15 cellular contexts compared by ENCODE assay signal in the genomic region with DNA sequence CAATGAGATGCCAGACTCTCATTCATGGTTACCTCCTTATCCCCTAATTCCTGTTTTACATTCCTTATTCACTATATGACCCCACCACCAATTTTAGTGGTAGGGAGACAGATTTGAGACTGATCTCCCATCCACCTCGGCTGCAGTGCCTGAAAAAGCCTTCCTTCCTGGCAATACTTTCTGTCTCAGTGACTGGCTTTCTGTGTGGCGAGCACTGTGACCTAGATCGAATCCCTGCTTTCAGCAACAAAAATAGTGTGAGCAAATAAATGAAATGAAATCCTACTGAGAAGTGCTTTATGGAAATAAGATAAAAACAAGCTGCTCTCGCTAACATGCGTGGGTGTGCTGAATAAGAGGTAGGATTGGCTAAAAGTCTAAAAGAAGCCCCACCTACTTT.
DNase-seq lines count a peak whose midpoint lies in the region; ATAC-seq and TF ChIP-seq lines count a peak whose summit lies in the region.
"Had no signal": no experiment of that assay in that cellular context is flagged by ENCODE, and none has a peak within 500 bp of the region (broad histone marks: within the 10 kb centered on the region; RNA-seq: fewer than 3 reads in every experiment).

No MANE protein-coding gene starts in this region.

- H2AFZ ChIP-seq in GM23248, result no peak overlapping the region
- H2AFZ ChIP-seq: PC-9 had no signal

- no peaks in the 10 kb centered on the region for H4K20me1 ChIP-seq in GM23248 (ENCODE audit: insufficient read depth)

- no peak overlapping the region for H3K27ac ChIP-seq in GM23248
- peak overlapping the region; percentile 66 for H3K27ac ChIP-seq in temporal lobe (ENCODE audit: low read depth, low read length)
- H3K27ac ChIP-seq: PC-9, RWPE1, SJCRH30 had no signal

- no peaks in the 10 kb centered on the region for H3F3A ChIP-seq in GM23248 (ENCODE audit: insufficient read depth)

- no peaks in the 10 kb centered on the region for H3K36me3 ChIP-seq in GM23248 (ENCODE audit: low read depth)
- H3K36me3 ChIP-seq: SJCRH30 had no signal

- H3K9me3 ChIP-seq in GM23248 (ENCODE audit: low read depth), result no peaks in the 10 kb centered on the region
- H3K9me3 ChIP-seq: SJCRH30 had no signal

- no peaks in the 10 kb centered on the region for H3K79me2 ChIP-seq in GM23248 (ENCODE audit: insufficient read depth)

- H3K9ac ChIP-seq in GM23248, result no peak overlapping the region

- no peak for ATAC-seq in GM19324 (IDR thresholded peaks at IDR 0.05; ENCODE audit: low FRiP score, unreplicated experiment)
- no peak for ATAC-seq in Right ventricle myocardium superior (ENCODE audit: poor library complexity)
- ATAC-seq: HepG2 had no signal

- H3K4me1 ChIP-seq in GM23248 (ENCODE audit: insufficient read depth), result no peaks in the 10 kb centered on the region
- H3K4me1 ChIP-seq: SJCRH30 had no signal

- H3K4me2 ChIP-seq in GM23248 (ENCODE audit: unreplicated experiment), result no peak overlapping the region
- H3K4me2 ChIP-seq: PC-9 had no signal

- 0 out of 2 replicates have a peak overlapping the region, but pooled peaks have one; percentile 33 for H3K4me3 ChIP-seq in GM23248
- H3K4me3 ChIP-seq in choroid plexus epithelial cell (ENCODE audit: low read depth, low read length), result peak overlapping the region; percentile 35
- H3K4me3 ChIP-seq: PC-9, SJCRH30 had no signal

- H3K27me3 ChIP-seq in GM23248 (replicated peaks; ENCODE audit: insufficient read depth), result no peaks in the 10 kb centered on the region
- H3K27me3 ChIP-seq: SJCRH30 had no signal

- no peaks in the 10 kb centered on the region for H3K9me2 ChIP-seq in GM23248 (ENCODE audit: insufficient read depth)

- DNase-seq in GM23248 (peak; percentile 2), OCI-M1 (lab: John Stamatoyannopoulos, UW) (peak; percentile 43), choroid plexus epithelial cell (ENCODE audit: low read depth) (peak; percentile 4), Right ventricle myocardium superior (no peak), activated gamma-delta T cell treated with Interleukin-2 at 50 U/mL for 16 hours (no peak)
- DNase-seq: ACHN, AML-193, KG1, NCI-H1694 treated with DMSO at 0.1 percent for 48 hours, PC-9, SJCRH30 had no signal

- 23 to 24% methylated on average over 5 of the region's 5 CpGs for WGBS in GM23248 (ENCODE audit: low coverage in 1 of 2, low lambda C conversion rate in 2 of 2, missing lambda C conversion rate in 2 of 2), 2 experiments

- intact Hi-C loops in Right ventricle myocardium superior (cut with DNase I), result no loop called here

- in situ Hi-C loops in GM23248 (cut with MboI), result no loop called here

- TF ChIP-seq CTCF in choroid plexus epithelial cell (conservative IDR thresholded peaks at IDR 0.05; ENCODE audit: low read depth, low read length), result no peak

Comparison
In these comparisons a context has a peak if more than half of its experiments do, and no peak if none do; other contexts are left out.
1. DNase-seq: peak in GM23248 (single experiment), OCI-M1 (single experiment) and choroid plexus epithelial cell (single experiment); none in Right ventricle myocardium superior (single experiment) and activated gamma-delta T cell treated with Interleukin-2 at 50 U/mL for 16 hours (single experiment).